21 cellular contexts compared by ENCODE assay signal in genomic region chr5:146815423-146815822, GRCh38.
DNase-seq lines count a peak whose midpoint lies in the region; ATAC-seq, FAIRE-seq and TF ChIP-seq lines count a peak whose summit lies in the region.
"Had no signal": no experiment of that assay in that cellular context is flagged by ENCODE, and none has a peak within 500 bp of the region (broad histone marks: within the 10 kb centered on the region; RNA-seq: fewer than 3 reads in every experiment).

No MANE protein-coding gene starts in this region.

- H3K4me1 ChIP-seq in GM23338 (ENCODE audit: insufficient read depth) (peaks cover 37% of the 10 kb centered on the region), keratinocyte (ENCODE audit: control insufficient read depth, extremely low read depth, insufficient read depth, low read length) (peaks cover 8% of the 10 kb centered on the region)

- H3K4me3 Mint-ChIP-seq in GM23338, result no peak overlapping the region
- peak overlapping the region; percentile 14 to 49 for H3K4me3 Mint-ChIP-seq in effector memory CD8-positive, alpha-beta T cell
- H3K4me3 Mint-ChIP-seq: CD8-positive, alpha-beta T cell; HFFc6 had no signal

- H3K9me3 Mint-ChIP-seq in GM23338, result no peaks in the 10 kb centered on the region; the same call in 2 of the 3 replicates
- no peaks in the 10 kb centered on the region for H3K9me3 Mint-ChIP-seq in effector memory CD8-positive, alpha-beta T cell
- H3K9me3 Mint-ChIP-seq: CD8-positive, alpha-beta T cell had no signal

- H3K4me3 ChIP-seq in GM23338 (no peak overlapping the region), keratinocyte (ENCODE audit: control insufficient read depth in 2 of 3, extremely low read depth in 1 of 3, insufficient read depth in 2 of 3, low read depth in 1 of 3, low read length in 3 of 3) (no peak overlapping the region), WERI-Rb-1 (ENCODE audit: low read depth, low read length) (no peak overlapping the region)
- H3K4me3 ChIP-seq: BLaER1 treated with 17β-estradiol and CSF1 and Interleukin-3, amounts not matched to agents 10 nM and 100 nM had no signal

- H3K27me3 Mint-ChIP-seq in GM23338 (ENCODE audit: insufficient read depth, low read depth, poor library complexity), result peaks cover 4% of the 10 kb centered on the region
- H3K27me3 Mint-ChIP-seq in effector memory CD8-positive, alpha-beta T cell, result no peaks in the 10 kb centered on the region

- H3K36me3 Mint-ChIP-seq in GM23338 (ENCODE audit: low read depth), result peaks cover 3% of the 10 kb centered on the region
- H3K36me3 Mint-ChIP-seq in effector memory CD8-positive, alpha-beta T cell (ENCODE audit: insufficient read depth), result peaks cover 9% of the 10 kb centered on the region
- H3K36me3 Mint-ChIP-seq: CD8-positive, alpha-beta T cell had no signal

- TF ChIP-seq CTCF in GM23338 (conservative IDR thresholded peaks at IDR 0.05; ENCODE audit: low read depth in 2 of 2) (no peak), keratinocyte (optimal IDR thresholded peaks at IDR 0.05 in 1 of 3, IDR thresholded peaks at IDR 0.05 in 1 of 3, conservative IDR thresholded peaks at IDR 0.05 in 1 of 3; ENCODE audit: extremely low read depth in 1 of 3, insufficient read depth in 2 of 3, low read length in 3 of 3) (no peak), WERI-Rb-1 (IDR thresholded peaks at IDR 0.05; ENCODE audit: low read depth, low read length) (no peak)

- no peak overlapping the region for H2AFZ ChIP-seq in GM23338
- H2AFZ ChIP-seq in keratinocyte (ENCODE audit: control insufficient read depth, low read length), result no peak overlapping the region

- dilution Hi-C loops in keratinocyte (cut with MboI; ENCODE audit: extremely low pct_ligation_motif_present, low sequenced_read_pairs), result no loop called here

- H4K20me1 ChIP-seq in GM23338 (replicated peaks; ENCODE audit: insufficient read depth) (no peaks in the 10 kb centered on the region), keratinocyte (ENCODE audit: control insufficient read depth, extremely low read depth, insufficient read depth, low read length) (no peaks in the 10 kb centered on the region)
- H4K20me1 ChIP-seq: BLaER1 treated with 17β-estradiol and CSF1 and Interleukin-3, amounts not matched to agents 10 nM and 100 nM had no signal

- H3F3A ChIP-seq in GM23338 (replicated peaks; ENCODE audit: low read depth), result 0 out of 2 replicates have a peak, but pooled peaks cover 3% of the 10 kb centered on the region

- H3K27me3 ChIP-seq in GM23338 (ENCODE audit: insufficient read depth), result no peaks in the 10 kb centered on the region
- H3K27me3 ChIP-seq in keratinocyte (ENCODE audit: control insufficient read depth, extremely low read depth, insufficient read depth, low read length), result no peaks in the 10 kb centered on the region
- no peaks in the 10 kb centered on the region for H3K27me3 ChIP-seq in WERI-Rb-1 (ENCODE audit: insufficient read depth, low read depth, severe bottlenecking)
- H3K27me3 ChIP-seq: BLaER1 treated with 17β-estradiol and CSF1 and Interleukin-3, amounts not matched to agents 10 nM and 100 nM had no signal

- peaks cover 37% of the 10 kb centered on the region for H3K4me1 Mint-ChIP-seq in GM23338
- peaks cover 27 to 49% of the 10 kb centered on the region in 2 donors for H3K4me1 Mint-ChIP-seq in effector memory CD8-positive, alpha-beta T cell (ENCODE audit: low read depth in 2 of 2)

- H3K9me3 ChIP-seq in keratinocyte (ENCODE audit: control insufficient read depth, low read depth, low read length) (no peaks in the 10 kb centered on the region), WERI-Rb-1 (ENCODE audit: severe bottlenecking) (no peaks in the 10 kb centered on the region)
- H3K9me3 ChIP-seq: BLaER1 treated with 17β-estradiol and CSF1 and Interleukin-3, amounts not matched to agents 10 nM and 100 nM had no signal

- H3K36me3 ChIP-seq in GM23338 (ENCODE audit: insufficient read depth), result no peaks in the 10 kb centered on the region
- no peaks in the 10 kb centered on the region for H3K36me3 ChIP-seq in keratinocyte (ENCODE audit: control insufficient read depth in 2 of 2, extremely low read depth in 1 of 2, insufficient read depth in 2 of 2, low read length in 2 of 2)
- H3K36me3 ChIP-seq in WERI-Rb-1, result no peaks in the 10 kb centered on the region
- H3K36me3 ChIP-seq: BLaER1 treated with 17β-estradiol and CSF1 and Interleukin-3, amounts not matched to agents 10 nM and 100 nM had no signal

- H3K9ac ChIP-seq in keratinocyte (ENCODE audit: control insufficient read depth, extremely low read depth, insufficient read depth, low read length), result no peak overlapping the region
- H3K9ac ChIP-seq: BLaER1 treated with 17β-estradiol and CSF1 and Interleukin-3, amounts not matched to agents 10 nM and 100 nM had no signal

- no peak overlapping the region for H3K27ac ChIP-seq in GM23338 (ENCODE audit: low read depth)
- no peak overlapping the region for H3K27ac ChIP-seq in keratinocyte (ENCODE audit: control insufficient read depth, insufficient read depth, low read length)
- no peak overlapping the region for H3K27ac ChIP-seq in WERI-Rb-1
- H3K27ac ChIP-seq: BLaER1 treated with 17β-estradiol and CSF1 and Interleukin-3, amounts not matched to agents 10 nM and 100 nM had no signal

- peak; percentile 54 for ATAC-seq in GM23338
- peak; percentile 22 for ATAC-seq in effector memory CD8-positive, alpha-beta T cell (replicated peaks)
- ATAC-seq: CD8-positive, alpha-beta T cell had no signal

- H3K27ac Mint-ChIP-seq in GM23338, result no peak overlapping the region
- peak overlapping the region in 1 of 2 donors; percentile 81 for H3K27ac Mint-ChIP-seq in effector memory CD8-positive, alpha-beta T cell
- H3K27ac Mint-ChIP-seq: CD8-positive, alpha-beta T cell; HFFc6 had no signal

- FAIRE-seq in keratinocyte (lab: Jason Lieb, UNC), result no peak
- FAIRE-seq: D721Med, GM12892, GM18507, H54, HTR-8/SVneo had no signal

- DNase-seq in GM23338 (ENCODE audit: low spot score) (peak; percentile 42), NCI-H69 (lab: John Stamatoyannopoulos, UW) (peak; percentile 72), keratinocyte (ENCODE audit: low read depth, low spot score) (no peak), WERI-Rb-1 (no peak), NCI-H187 (lab: John Stamatoyannopoulos, UW) (no peak)
- DNase-seq in effector memory CD8-positive, alpha-beta T cell, result no peak
- DNase-seq in stimulated activated CD4-positive, alpha-beta T cell treated with anti-CD3 and anti-CD28 coated beads, Interleukin-4, amount 100 ng/mL, for 4 hours, result no peak
- DNase-seq: CD8-positive, alpha-beta T cell; HFFc6; IMR-90; Karpas-422; NCI-H1092 treated with DMSO at 0.1 percent for 48 hours; NCI-H2081 treated with DMSO at 0.1 percent for 48 hours; NCI-H510A; RPMI8226 had no signal

- H3K9me1 ChIP-seq in keratinocyte (ENCODE audit: control insufficient read depth, extremely low read depth, insufficient read depth, low read length), result no peaks in the 10 kb centered on the region

- H3K79me2 ChIP-seq in GM23338 (replicated peaks; ENCODE audit: insufficient read depth) (no peaks in the 10 kb centered on the region), keratinocyte (ENCODE audit: control insufficient read depth, insufficient read depth, low read length) (no peaks in the 10 kb centered on the region)

- H3K4me2 ChIP-seq in GM23338 (peak overlapping the region; percentile 63), keratinocyte (ENCODE audit: control insufficient read depth, extremely low read depth, insufficient read depth, low read depth, low read length) (peak overlapping the region; percentile 38)
- H3K4me2 ChIP-seq: BLaER1 treated with 17β-estradiol and CSF1 and Interleukin-3, amounts not matched to agents 10 nM and 100 nM had no signal

- H3K9me2 ChIP-seq in GM23338 (ENCODE audit: insufficient read depth), result no peaks in the 10 kb centered on the region

TF ChIP-seq in GM23338, 12 proteins besides CTCF, POLR2A, EP300 and RAD21 (continues in another document):
- TF ChIP-seq ZNF331 (CRISPR knock-in tag; IDR thresholded peaks at IDR 0.05; ENCODE audit: low read depth), result no peak
- TF ChIP-seq ETS1 (IDR thresholded peaks at IDR 0.05), result no peak
- no peak for TF ChIP-seq EZH2phosphoT487 (IDR thresholded peaks at IDR 0.05; ENCODE audit: unreplicated experiment)
- TF ChIP-seq CREB1 (CRISPR knock-in tag; IDR thresholded peaks at IDR 0.05; ENCODE audit: low read depth), result no peak
- no peak for TF ChIP-seq POLR2AphosphoS5 (IDR thresholded peaks at IDR 0.05; ENCODE audit: low read depth)
- no peak for TF ChIP-seq ZNF114 (CRISPR knock-in tag; IDR thresholded peaks at IDR 0.05)
- TF ChIP-seq EZH2 (IDR thresholded peaks at IDR 0.05; ENCODE audit: low read depth, unreplicated experiment), result no peak

Comparison
In these comparisons a context has a peak if more than half of its experiments do, and no peak if none do; other contexts are left out.
1. DNase-seq: peak in GM23338 (single experiment) and NCI-H69 (single experiment); none in effector memory CD8-positive, alpha-beta T cell (0 of 3), keratinocyte (single experiment), WERI-Rb-1 (single experiment), stimulated activated CD4-positive, alpha-beta T cell treated with anti-CD3 and anti-CD28 coated beads, Interleukin-4, amount 100 ng/mL, for 4 hours (0 of 2) and NCI-H187 (0 of 2).